Comparison of ENCODE assay signal across 8 cellular contexts in genomic region chr9:2727966-2728613, GRCh38. TPM values are rescaled to one million over a fixed set of nuclear protein-coding genes. Genes with fewer than 3 reads are reported as not detected.
DNase-seq lines count a peak whose midpoint lies in the region; ATAC-seq and TF ChIP-seq lines count a peak whose summit lies in the region.

No MANE protein-coding gene starts in this region.

- H3K27ac ChIP-seq in foreskin keratinocyte: no peak overlapping the region

- H3K27me3 ChIP-seq in foreskin keratinocyte: no peaks in the 10 kb centered on the region

- H3K27ac Mint-ChIP-seq in activated T-cell treated with anti-CD3 and anti-CD28 coated beads, Interleukin-2, amount 50 U/mL, for 24 hours: no peak overlapping the region

- in situ Hi-C loops in ACHN (cut with HindIII; ENCODE audit: low pct_ligation_motif_present, low pct_unique_long_range_greater_than_20kb, low sequenced_read_pairs): no loop called here

- TF ChIP-seq CTCF in foreskin keratinocyte (conservative IDR thresholded peaks at IDR 0.05): peak; percentile 67

- no peaks in the 10 kb centered on the region for H3K4me1 Mint-ChIP-seq in activated T-cell treated with anti-CD3 and anti-CD28 coated beads, Interleukin-2, amount 50 U/mL, for 24 hours (ENCODE audit: low read depth)

- H3K4me3 Mint-ChIP-seq in activated T-cell treated with anti-CD3 and anti-CD28 coated beads, Interleukin-2, amount 50 U/mL, for 24 hours: no peak overlapping the region

- H3K27me3 Mint-ChIP-seq in activated T-cell treated with anti-CD3 and anti-CD28 coated beads, Interleukin-2, amount 50 U/mL, for 24 hours: no peaks in the 10 kb centered on the region

- ATAC-seq in GM18498 (IDR thresholded peaks at IDR 0.05; ENCODE audit: unreplicated experiment) (peak; percentile 79), HG02763 (IDR thresholded peaks at IDR 0.05; ENCODE audit: unreplicated experiment) (peak; percentile 77), foreskin keratinocyte (peak; percentile 30)

- H3K9me3 Mint-ChIP-seq in activated T-cell treated with anti-CD3 and anti-CD28 coated beads, Interleukin-2, amount 50 U/mL, for 24 hours: no peaks in the 10 kb centered on the region

- H3K4me1 ChIP-seq in foreskin keratinocyte: no peaks in the 10 kb centered on the region

- peaks cover 9% of the 10 kb centered on the region for H3K36me3 Mint-ChIP-seq in activated T-cell treated with anti-CD3 and anti-CD28 coated beads, Interleukin-2, amount 50 U/mL, for 24 hours (ENCODE audit: low read depth)

- DNase-seq in ACHN (peak; percentile 41), NCI-H1105 (lab: John Stamatoyannopoulos, UW) (peak; percentile 56), SW480 (ENCODE audit: low spot score) (peak; percentile 41), foreskin keratinocyte (peak; percentile 10 to 41), pons (ENCODE audit: low spot score) (peak; percentile 52)
- no peak for DNase-seq in activated T-cell treated with anti-CD3 and anti-CD28 coated beads, Interleukin-2, amount 50 U/mL, for 24 hours

RNA-seq across cellular contexts. Expression of gene KCNV2, which starts 10.8 kb away (rescaled TPM):
- total RNA-seq in foreskin keratinocyte: not detected in 2 replicates
- polyA plus RNA-seq in foreskin keratinocyte: not detected in 2 replicates
